ENCODE assay signal across 9 cellular contexts in the genomic region with DNA sequence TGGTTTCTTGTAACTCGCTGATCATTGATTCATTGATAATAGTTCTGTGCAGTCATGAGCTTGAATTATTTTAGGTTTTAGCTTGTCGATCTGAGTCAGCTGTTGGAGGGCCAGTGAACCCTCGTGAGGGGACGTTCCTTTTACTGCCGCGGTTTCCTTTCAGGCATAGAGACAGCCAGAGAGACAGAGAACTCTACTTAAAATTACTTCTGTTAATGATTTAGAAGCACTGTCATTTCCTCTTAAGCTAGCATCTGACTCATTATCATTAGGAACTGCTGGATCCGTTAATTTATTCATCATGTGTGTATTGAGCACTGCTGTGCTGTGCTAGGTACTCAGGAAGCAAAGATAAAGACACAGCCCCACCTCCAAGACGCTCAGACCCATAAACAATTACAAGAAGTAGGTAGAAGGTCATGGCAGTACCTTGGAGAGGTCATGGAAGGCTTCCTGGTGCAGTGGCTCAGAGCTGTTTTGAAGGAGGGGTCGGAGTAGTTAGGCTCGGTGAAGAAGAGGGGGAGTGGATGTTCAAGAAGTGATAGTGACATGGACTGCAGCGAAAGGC. TPM values are rescaled to one million over a fixed set of nuclear protein-coding genes. Genes with fewer than 3 reads are reported as not detected.
DNase-seq lines count a peak whose midpoint lies in the region; ATAC-seq and TF ChIP-seq lines count a peak whose summit lies in the region.
"Had no signal": no experiment of that assay in that cellular context is flagged by ENCODE, and none has a peak within 500 bp of the region (broad histone marks: within the 10 kb centered on the region; RNA-seq: fewer than 3 reads in every experiment).

No MANE protein-coding gene starts in this region.

- no peaks in the 10 kb centered on the region for H3K9me3 Mint-ChIP-seq in activated T-cell treated with anti-CD3 and anti-CD28 coated beads, Interleukin-2, amount 50 U/mL, for 24 hours

- H3K4me3 Mint-ChIP-seq in activated T-cell treated with anti-CD3 and anti-CD28 coated beads, Interleukin-2, amount 50 U/mL, for 24 hours, result peak overlapping the region; percentile 98

- no peak for TF ChIP-seq EP300 in suprapubic skin (IDR thresholded peaks at IDR 0.05)

- no peak overlapping the region for H3K4me3 ChIP-seq in suprapubic skin

- H3K4me1 Mint-ChIP-seq in activated T-cell treated with anti-CD3 and anti-CD28 coated beads, Interleukin-2, amount 50 U/mL, for 24 hours (ENCODE audit: low read depth), result peaks cover 85% of the 10 kb centered on the region

- no peak for TF ChIP-seq CTCF in suprapubic skin (IDR thresholded peaks at IDR 0.05)

- H3K27ac Mint-ChIP-seq in activated T-cell treated with anti-CD3 and anti-CD28 coated beads, Interleukin-2, amount 50 U/mL, for 24 hours, result peak overlapping the region; percentile 100

- H3K36me3 ChIP-seq in suprapubic skin, result no peaks in the 10 kb centered on the region

- TF ChIP-seq POLR2A in suprapubic skin (IDR thresholded peaks at IDR 0.05), result no peak

- no peaks in the 10 kb centered on the region for H3K27me3 Mint-ChIP-seq in activated T-cell treated with anti-CD3 and anti-CD28 coated beads, Interleukin-2, amount 50 U/mL, for 24 hours

- WGBS in suprapubic skin, result 52% methylated on average over 11 of the region's 11 CpGs

- peak overlapping the region; percentile 23 for H3K27ac ChIP-seq in suprapubic skin

- H3K9me3 ChIP-seq in suprapubic skin, result no peaks in the 10 kb centered on the region
- H3K9me3 ChIP-seq: adrenal gland had no signal

- peak; percentile 73 for DNase-seq in stimulated activated CD4-positive, alpha-beta T cell treated with anti-CD3 and anti-CD28 coated beads, Interleukin-1b, Interleukin-23, amount 100 ng/mL, for 48 hours
- DNase-seq in stimulated activated CD4-positive, alpha-beta T cell treated with anti-CD3 and anti-CD28 coated beads, Interleukin-2, amount 100 ng/mL, for 48 hours, result no peak
- peak; percentile 57 for DNase-seq in activated T-cell treated with anti-CD3 and anti-CD28 coated beads, Interleukin-2, amount 50 U/mL, for 24 hours
- DNase-seq in iPS-NIHi7 (ENCODE audit: extremely low spot score) (peak; percentile 55), suprapubic skin (ENCODE audit: low spot score in 2 of 2) (no peak), G401 (ENCODE audit: low spot score) (no peak)

- H3K36me3 Mint-ChIP-seq in activated T-cell treated with anti-CD3 and anti-CD28 coated beads, Interleukin-2, amount 50 U/mL, for 24 hours (ENCODE audit: low read depth), result peaks cover 71% of the 10 kb centered on the region

- no peaks in the 10 kb centered on the region for H3K27me3 ChIP-seq in suprapubic skin
- H3K27me3 ChIP-seq: adrenal gland had no signal

- H3K4me1 ChIP-seq in suprapubic skin, result peaks cover 82% of the 10 kb centered on the region

- in situ Hi-C loops in G401 (cut with HindIII; ENCODE audit: low sequenced_read_pairs), result no loop called here

- ATAC-seq in HG03571 (IDR thresholded peaks at IDR 0.05; ENCODE audit: unreplicated experiment), result no peak
- no peak for ATAC-seq in HG02623 (IDR thresholded peaks at IDR 0.05; ENCODE audit: unreplicated experiment)

RNA-seq across cellular contexts. Expression of gene PGS1, which starts 3.2 kb away (rescaled TPM):
- 10 to 100 TPM; 23.9 to 51.7 (median 34.2) TPM for total RNA-seq in suprapubic skin
- total RNA-seq in G401 (2014; rRNA removed; shearing (Covaris generic)), result 16.3 and 43.0 TPM in 2 replicates

RNA-seq across cellular contexts. Expression of gene SOCS3, which starts 21.8 kb away (rescaled TPM):
- 100 to 1,000 TPM in 1 of 4 donors, 10 to 100 TPM in 3; 33.2 to 264 (median 60.9) TPM for total RNA-seq in suprapubic skin
- 72.7 and 90.1 TPM in 2 replicates for total RNA-seq in G401 (2014; rRNA removed; shearing (Covaris generic))

Comparison
In these comparisons a context has a peak if more than half of its experiments do, and no peak if none do; other contexts are left out.
1. DNase-seq: peak in stimulated activated CD4-positive, alpha-beta T cell treated with anti-CD3 and anti-CD28 coated beads, Interleukin-1b, Interleukin-23, amount 100 ng/mL, for 48 hours (single experiment), activated T-cell treated with anti-CD3 and anti-CD28 coated beads, Interleukin-2, amount 50 U/mL, for 24 hours (single experiment) and iPS-NIHi7 (single experiment); none in stimulated activated CD4-positive, alpha-beta T cell treated with anti-CD3 and anti-CD28 coated beads, Interleukin-2, amount 100 ng/mL, for 48 hours (0 of 2), suprapubic skin (0 of 2) and G401 (single experiment).